ENCODE assay signal across 19 cellular contexts in the genomic region with DNA sequence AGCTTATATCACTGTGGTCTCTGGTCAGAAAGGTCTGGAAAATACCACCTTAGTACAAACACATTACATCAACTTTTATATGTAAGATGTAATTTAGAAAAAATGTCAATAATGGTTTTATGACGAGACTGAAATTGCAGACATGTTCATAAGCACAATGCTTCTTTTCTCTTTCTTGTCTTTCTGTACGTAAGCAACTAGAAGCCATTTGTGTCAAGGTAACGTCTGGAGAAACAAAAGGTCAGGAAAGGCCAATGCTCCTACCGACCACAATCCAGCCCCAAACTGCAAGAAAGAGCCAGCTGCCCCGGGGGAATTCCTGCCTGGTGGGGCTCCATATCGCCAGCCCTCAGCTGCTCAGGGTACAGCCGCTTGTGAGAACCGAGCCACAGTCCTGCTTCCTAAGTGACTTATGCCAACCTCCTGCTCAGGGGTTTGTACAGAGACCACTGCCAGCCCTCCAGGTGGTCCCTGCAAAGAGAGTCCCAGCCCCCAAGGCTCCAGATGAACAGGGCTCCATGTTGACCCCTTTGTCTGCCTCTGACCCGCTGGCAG.
"Had no signal": no experiment of that assay in that cellular context is flagged by ENCODE, and none has a peak within 500 bp of the region (broad histone marks: within the 10 kb centered on the region; RNA-seq: fewer than 3 reads in every experiment).

No MANE protein-coding gene starts in this region.

- H3K27ac Mint-ChIP-seq: activated naive CD8-positive, alpha-beta T cell treated with anti-CD3 and anti-CD28 coated beads, Interleukin-2, amount 10 ng/mL, durations not matched to agents 7 days and 5 days; activated T-helper 2 cell treated with anti-CD3 and anti-CD28 coated beads, Interferon-gamma antibody, Interleukin-2, Interleukin-4, amounts not matched to agents 10 μg/mL and 5 μg/mL and 100 μg/mL, durations not matched to agents 14 hours and 24 hours and 36 hours; nephron; progenitor cell of endocrine pancreas; stimulated activated naive CD8-positive, alpha-beta T cell treated with anti-CD3 and anti-CD28 coated beads, Interleukin-15, Interleukin-2, amounts not matched to agents 100 ng/mL and 50 ng/mL, for 24 hours had no signal

- H3K9me3 Mint-ChIP-seq: activated naive CD8-positive, alpha-beta T cell treated with anti-CD3 and anti-CD28 coated beads, Interleukin-2, amount 10 ng/mL, durations not matched to agents 7 days and 5 days; activated T-helper 2 cell treated with anti-CD3 and anti-CD28 coated beads, Interferon-gamma antibody, Interleukin-2, Interleukin-4, amounts not matched to agents 10 μg/mL and 5 μg/mL and 100 μg/mL, durations not matched to agents 14 hours and 24 hours and 36 hours; brain; nephron; stimulated activated naive CD8-positive, alpha-beta T cell treated with anti-CD3 and anti-CD28 coated beads, Interleukin-15, Interleukin-2, amounts not matched to agents 100 ng/mL and 50 ng/mL, for 24 hours had no signal

- H3K27ac ChIP-seq: left ventricle myocardium inferior, suprapubic skin, transverse colon, WERI-Rb-1 had no signal

- H3K4me3 Mint-ChIP-seq: activated naive CD8-positive, alpha-beta T cell treated with anti-CD3 and anti-CD28 coated beads, Interleukin-2, amount 10 ng/mL, durations not matched to agents 7 days and 5 days; brain; nephron; stimulated activated naive CD8-positive, alpha-beta T cell treated with anti-CD3 and anti-CD28 coated beads, Interleukin-15, Interleukin-2, amounts not matched to agents 100 ng/mL and 50 ng/mL, for 24 hours had no signal

- H3K9me3 ChIP-seq: left ventricle myocardium inferior, suprapubic skin, transverse colon had no signal

- H3K27me3 Mint-ChIP-seq: activated naive CD8-positive, alpha-beta T cell treated with anti-CD3 and anti-CD28 coated beads, Interleukin-2, amount 10 ng/mL, durations not matched to agents 7 days and 5 days; brain; progenitor cell of endocrine pancreas; stimulated activated naive CD8-positive, alpha-beta T cell treated with anti-CD3 and anti-CD28 coated beads, Interleukin-15, Interleukin-2, amounts not matched to agents 100 ng/mL and 50 ng/mL, for 24 hours had no signal

- H3K27me3 ChIP-seq: suprapubic skin, transverse colon had no signal

- H3K4me3 ChIP-seq: left ventricle myocardium inferior, suprapubic skin, transverse colon had no signal

- FAIRE-seq: endometrium, frontal cortex had no signal

- DNase-seq: activated CD4-positive, alpha-beta T cell treated with anti-CD3 and anti-CD28 coated beads, Interleukin-2, amount 50 U/mL, for 4 hours; activated naive CD4-positive, alpha-beta T cell treated with Interleukin-2 at 50 U/mL for 16 hours; activated naive CD8-positive, alpha-beta T cell treated with anti-CD3 and anti-CD28 coated beads, Interleukin-2, amount 10 ng/mL, durations not matched to agents 7 days and 5 days; amygdala; cortex of kidney; erythroblast; head of caudate nucleus; left ventricle myocardium inferior; T-helper 2 cell; transverse colon; WERI-Rb-1 had no signal

- H3K36me3 ChIP-seq: transverse colon had no signal
